11 cellular contexts compared by ENCODE assay signal in the genomic region with DNA sequence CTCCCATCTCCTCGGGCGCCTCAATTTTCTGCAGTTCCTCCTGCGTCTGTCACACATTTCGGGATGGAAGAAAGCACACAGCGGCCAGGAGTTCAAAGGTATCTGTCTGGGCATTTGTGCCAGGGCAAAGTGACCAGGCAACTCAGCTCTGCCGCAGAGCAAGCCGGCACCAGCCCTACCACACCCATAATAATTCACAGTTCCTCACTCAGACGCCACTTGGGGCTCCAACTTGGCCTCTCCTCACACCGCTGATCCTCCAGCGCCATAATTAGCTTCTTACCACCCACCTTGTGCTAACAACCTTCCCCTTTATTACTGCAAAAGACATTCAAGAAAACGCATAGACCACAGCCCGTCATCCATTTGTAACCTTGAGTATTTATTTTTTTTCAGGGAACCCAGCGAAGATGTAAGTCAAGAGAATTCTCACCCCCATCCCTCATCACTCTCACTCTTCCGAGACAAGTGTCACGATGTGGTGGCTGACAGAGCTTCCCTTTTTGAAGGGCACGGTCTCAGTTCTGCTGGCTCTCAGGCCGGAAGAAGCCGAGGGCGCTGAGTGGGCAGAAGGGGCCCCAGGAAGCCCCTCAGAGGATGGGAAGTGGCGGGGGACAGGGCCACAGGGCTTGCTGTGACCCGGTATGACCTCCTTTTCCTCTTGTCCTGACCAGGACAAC. TPM values are rescaled to one million over a fixed set of nuclear protein-coding genes. Genes with fewer than 3 reads are reported as not detected.
A peak's percentile ranks its signal among the peaks of the same experiment; 100 is the strongest.
DNase-seq lines count a peak whose midpoint lies in the region; ATAC-seq, FAIRE-seq and TF ChIP-seq lines count a peak whose summit lies in the region.
"Had no signal": no experiment of that assay in that cellular context is flagged by ENCODE, and none has a peak within 500 bp of the region (broad histone marks: within the 10 kb centered on the region; RNA-seq: fewer than 3 reads in every experiment).

No MANE protein-coding gene starts in this region.

- H3K4me3 ChIP-seq in BLaER1 treated with 17β-estradiol and CSF1 and Interleukin-3, amounts not matched to agents 10 nM and 100 nM = peak overlapping the region in 1 of 10 experiments; percentile 37; a peak in 1 of 20 replicates
- no peak overlapping the region for H3K4me3 ChIP-seq in kidney (ENCODE audit: low read length in 2 of 2)
- no peak overlapping the region for H3K4me3 ChIP-seq in adrenal gland
- H3K4me3 ChIP-seq: SJCRH30 had no signal

- H3K4me1 Mint-ChIP-seq in WTC11 = 0 out of 2 replicates have a peak, but pooled peaks cover 5% of the 10 kb centered on the region
- H3K4me1 Mint-ChIP-seq in stimulated activated effector memory CD8-positive, alpha-beta T cell treated with anti-CD3 and anti-CD28 coated beads, Interleukin-12 subunit alpha, Interleukin-12 subunit beta, amount 100 ng/mL, for 72 hours = peaks cover 10% of the 10 kb centered on the region

- no peak for TF ChIP-seq CTCF in kidney (IDR thresholded peaks at IDR 0.05; ENCODE audit: borderline replicate concordance, extremely low read depth, insufficient read depth)
- no peak for TF ChIP-seq CTCF in WTC11 (IDR thresholded peaks at IDR 0.05)
- no peak for TF ChIP-seq CTCF in adrenal gland (IDR thresholded peaks at IDR 0.05)

- TF ChIP-seq POLR2A in adrenal gland (IDR thresholded peaks at IDR 0.05) = no peak

- H3K9ac ChIP-seq in BLaER1 treated with 17β-estradiol and CSF1 and Interleukin-3, amounts not matched to agents 10 nM and 100 nM = peak overlapping the region in 9 of 11 experiments; percentile 0 to 58 (median 17); a peak in 10 of 22 replicates
- no peak overlapping the region for H3K9ac ChIP-seq in kidney (ENCODE audit: low read length in 2 of 2)

- DNase-seq in NOMO-1 treated with dmso at 0.1 percent for 144 hours (lab: John Stamatoyannopoulos, UW; ENCODE audit: unreplicated experiment) = peak; percentile 88
- DNase-seq in kidney = peak; percentile 66
- DNase-seq in WTC11 (ENCODE audit: low spot score) = no peak
- no peak for DNase-seq in adrenal gland
- no peak for DNase-seq in NK-92 (lab: John Stamatoyannopoulos, UW; ENCODE audit: unreplicated experiment)
- DNase-seq in stimulated activated effector memory CD8-positive, alpha-beta T cell treated with anti-CD3 and anti-CD28 coated beads, Interleukin-12 subunit alpha, Interleukin-12 subunit beta, amount 100 ng/mL, for 72 hours (ENCODE audit: low spot score in 2 of 2) = no peak
- DNase-seq: effector memory CD8-positive, alpha-beta T cell; SJCRH30; stimulated activated CD4-positive, alpha-beta T cell treated with anti-CD3 and anti-CD28 coated beads, Interleukin-2, amount 100 ng/mL, for 48 hours had no signal

- no peak overlapping the region for H3K27ac Mint-ChIP-seq in WTC11
- H3K27ac Mint-ChIP-seq in stimulated activated effector memory CD8-positive, alpha-beta T cell treated with anti-CD3 and anti-CD28 coated beads, Interleukin-12 subunit alpha, Interleukin-12 subunit beta, amount 100 ng/mL, for 72 hours = no peak overlapping the region

- ATAC-seq in GM19463 (IDR thresholded peaks at IDR 0.05; ENCODE audit: unreplicated experiment) (peak; percentile 72), WTC11 (no peak)
- no peak for ATAC-seq in stimulated activated effector memory CD8-positive, alpha-beta T cell treated with anti-CD3 and anti-CD28 coated beads, Interleukin-12 subunit alpha, Interleukin-12 subunit beta, amount 100 ng/mL, for 72 hours
- ATAC-seq: effector memory CD8-positive, alpha-beta T cell had no signal

- H3K27me3 ChIP-seq in BLaER1 treated with 17β-estradiol and CSF1 and Interleukin-3, amounts not matched to agents 10 nM and 100 nM = peaks cover 0 to 27% (median 11%) of the 10 kb centered on the region in 11 experiments; a peak in 13 of 22 replicates
- no peaks in the 10 kb centered on the region for H3K27me3 ChIP-seq in adrenal gland
- H3K27me3 ChIP-seq: SJCRH30 had no signal

- H3K4me2 ChIP-seq in BLaER1 treated with 17β-estradiol and CSF1 and Interleukin-3, amounts not matched to agents 10 nM and 100 nM = peak overlapping the region; percentile 70 to 85 (median 80)

- CTCF ChIA-PET in WTC11 (lab: Charles Lee) = no interaction called here

- H3K27me3 Mint-ChIP-seq in WTC11 (ENCODE audit: low read depth) = no peaks in the 10 kb centered on the region; the same call in 1 of the 2 replicates

- H3K9me3 ChIP-seq in BLaER1 treated with 17β-estradiol and CSF1 and Interleukin-3, amounts not matched to agents 10 nM and 100 nM (replicated peaks in 1 of 11) = peaks cover 0 to 13% (median 7%) of the 10 kb centered on the region in 11 experiments; a peak in 15 of 22 replicates
- H3K9me3 ChIP-seq in kidney (ENCODE audit: control insufficient read depth in 1 of 2, low read length in 2 of 2) (no peaks in the 10 kb centered on the region), adrenal gland (replicated peaks in 1 of 3) (no peaks in the 10 kb centered on the region)

- peaks cover 0 to 4% (median 0%) of the 10 kb centered on the region in 11 experiments; a peak in 2 of 22 replicates for H4K20me1 ChIP-seq in BLaER1 treated with 17β-estradiol and CSF1 and Interleukin-3, amounts not matched to agents 10 nM and 100 nM

- H3K36me3 ChIP-seq in BLaER1 treated with 17β-estradiol and CSF1 and Interleukin-3, amounts not matched to agents 10 nM and 100 nM = no peaks in the 10 kb centered on the region
- H3K36me3 ChIP-seq in kidney (ENCODE audit: control insufficient read depth in 1 of 2, insufficient read depth in 2 of 2, low read length in 2 of 2) (no peaks in the 10 kb centered on the region), adrenal gland (replicated peaks in 1 of 2) (no peaks in the 10 kb centered on the region)
- H3K36me3 ChIP-seq: SJCRH30 had no signal

- intact Hi-C loops in kidney (cut with DNase I) (no loop called here), adrenal gland (cut with DNase I) (no loop called here)

- peak overlapping the region in 10 of 11 experiments; percentile 14 to 72 (median 48); a peak in 16 of 22 replicates for H3K27ac ChIP-seq in BLaER1 treated with 17β-estradiol and CSF1 and Interleukin-3, amounts not matched to agents 10 nM and 100 nM
- H3K27ac ChIP-seq in kidney (ENCODE audit: low read depth in 2 of 2, low read length in 2 of 2) (peak overlapping the region in 1 of 2 donors; percentile 24), adrenal gland (peak overlapping the region in 2 of 5 donors; percentile 79 to 87)
- H3K27ac ChIP-seq: SJCRH30 had no signal

- peaks cover 5% of the 10 kb centered on the region for H3K36me3 Mint-ChIP-seq in WTC11
- no peaks in the 10 kb centered on the region for H3K36me3 Mint-ChIP-seq in stimulated activated effector memory CD8-positive, alpha-beta T cell treated with anti-CD3 and anti-CD28 coated beads, Interleukin-12 subunit alpha, Interleukin-12 subunit beta, amount 100 ng/mL, for 72 hours

- WGBS in adrenal gland, 4 donors = 63 to 73% (median 67%) methylated on average over 20 to 21 of the region's 21 CpGs

- H3K9me3 Mint-ChIP-seq in WTC11 = peaks cover 13% of the 10 kb centered on the region
- H3K9me3 Mint-ChIP-seq in stimulated activated effector memory CD8-positive, alpha-beta T cell treated with anti-CD3 and anti-CD28 coated beads, Interleukin-12 subunit alpha, Interleukin-12 subunit beta, amount 100 ng/mL, for 72 hours = no peaks in the 10 kb centered on the region

- H3K4me3 Mint-ChIP-seq in WTC11 = no peak overlapping the region
- H3K4me3 Mint-ChIP-seq in stimulated activated effector memory CD8-positive, alpha-beta T cell treated with anti-CD3 and anti-CD28 coated beads, Interleukin-12 subunit alpha, Interleukin-12 subunit beta, amount 100 ng/mL, for 72 hours = no peak overlapping the region
- H3K4me3 Mint-ChIP-seq: effector memory CD8-positive, alpha-beta T cell had no signal

- FAIRE-seq in kidney (lab: Jason Lieb, UNC) = no peak

- POLR2A ChIA-PET in WTC11 (lab: Charles Lee) = no interaction called here

- H3K4me1 ChIP-seq in BLaER1 treated with 17β-estradiol and CSF1 and Interleukin-3, amounts not matched to agents 10 nM and 100 nM = peaks cover 59 to 73% (median 63%) of the 10 kb centered on the region in 10 experiments
- H3K4me1 ChIP-seq in kidney (ENCODE audit: control insufficient read depth in 1 of 2, insufficient read depth in 1 of 2, low read depth in 1 of 2, low read length in 2 of 2) (peaks cover 0 to 3% of the 10 kb centered on the region in 2 donors), adrenal gland (replicated peaks in 1 of 2) (peaks cover 15 to 42% of the 10 kb centered on the region in 2 donors)

TF ChIP-seq in WTC11, 78 proteins besides CTCF, POLR2A, EP300 and RAD21 (continues in another document):
- TF ChIP-seq NFYB (CRISPR knock-in tag; conservative IDR thresholded peaks at IDR 0.05; ENCODE audit: low read depth) (no peak), ZNF416 (CRISPR knock-in tag; IDR thresholded peaks at IDR 0.05) (no peak), MXD4 (CRISPR knock-in tag; IDR thresholded peaks at IDR 0.05; ENCODE audit: borderline replicate concordance) (no peak), ELF4 (CRISPR knock-in tag; IDR thresholded peaks at IDR 0.05; ENCODE audit: low read depth) (no peak), IRF1 (CRISPR knock-in tag; IDR thresholded peaks at IDR 0.05) (no peak)
- TF ChIP-seq, protein P1, sequence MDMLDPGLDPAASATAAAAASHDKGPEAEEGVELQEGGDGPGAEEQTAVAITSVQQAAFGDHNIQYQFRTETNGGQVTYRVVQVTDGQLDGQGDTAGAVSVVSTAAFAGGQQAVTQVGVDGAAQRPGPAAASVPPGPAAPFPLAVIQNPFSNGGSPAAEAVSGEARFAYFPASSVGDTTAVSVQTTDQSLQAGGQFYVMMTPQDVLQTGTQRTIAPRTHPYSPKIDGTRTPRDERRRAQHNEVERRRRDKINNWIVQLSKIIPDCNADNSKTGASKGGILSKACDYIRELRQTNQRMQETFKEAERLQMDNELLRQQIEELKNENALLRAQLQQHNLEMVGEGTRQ (CRISPR knock-in tag; IDR thresholded peaks at IDR 0.05) = no peak

RNA-seq across cellular contexts. Expression of gene NCOR2, which starts 25.2 kb away (rescaled TPM):
- total RNA-seq in kidney (205 TPM), WTC11 (2021) (283 to 326 TPM (median 304 TPM) in 3 replicates), adrenal gland (100 to 1,000 TPM in 7 of 8 donors, 10 to 100 TPM in 1; 85.3 to 243 (median 199) TPM)
- polyA plus RNA-seq in kidney (ENCODE audit: insufficient read depth, low read depth, low replicate concordance) (18.7 TPM), adrenal gland (100 to 1,000 TPM in 1 of 3 donors, 10 to 100 TPM in 2; 28.3 to 194 (median 53.3) TPM)

Comparison
In these comparisons a context has a peak if more than half of its experiments do, and no peak if none do; other contexts are left out.
1. H3K9ac ChIP-seq: peak in BLaER1 treated with 17β-estradiol and CSF1 and Interleukin-3, amounts not matched to agents 10 nM and 100 nM (9 of 11); none in kidney (0 of 2).
2. DNase-seq: peak in NOMO-1 treated with dmso at 0.1 percent for 144 hours (single experiment) and kidney (single experiment); none in WTC11 (single experiment), adrenal gland (0 of 7), NK-92 (single experiment) and stimulated activated effector memory CD8-positive, alpha-beta T cell treated with anti-CD3 and anti-CD28 coated beads, Interleukin-12 subunit alpha, Interleukin-12 subunit beta, amount 100 ng/mL, for 72 hours (0 of 2).